In genomic region chr1:218516526-218516925, GRCh38 we compare ENCODE assay signal across 2 cellular contexts.
TF ChIP-seq lines count a peak whose summit lies in the region.

No MANE protein-coding gene starts in this region.

TF ChIP-seq in IMR-90, 13 proteins besides CTCF, POLR2A, EP300 and RAD21:
- TF ChIP-seq MAFK (IDR thresholded peaks at IDR 0.05; ENCODE audit: low read depth, low read length) (no peak), FOS (IDR thresholded peaks at IDR 0.05; ENCODE audit: low read depth, low read length) (no peak), CEBPB (IDR thresholded peaks at IDR 0.05; ENCODE audit: low read depth, low read length) (peak; percentile 70), SMC3 (IDR thresholded peaks at IDR 0.05; ENCODE audit: low read depth, low read length) (no peak), NFE2L2 (IDR thresholded peaks at IDR 0.05; ENCODE audit: low read depth, low read length) (no peak)

TF ChIP-seq in H1, 55 proteins besides CTCF, POLR2A, EP300 and RAD21:
- TF ChIP-seq PHF8 (conservative IDR thresholded peaks at IDR 0.05; ENCODE audit: low read depth, low read length) (no peak), ATF2 (IDR thresholded peaks at IDR 0.05; ENCODE audit: low read length) (no peak), RXRA (IDR thresholded peaks at IDR 0.05; ENCODE audit: insufficient read depth, low read depth, low read length) (no peak), POU5F1 (IDR thresholded peaks at IDR 0.05; ENCODE audit: low read depth, low read length) (no peak), CHD1 (IDR thresholded peaks at IDR 0.05; ENCODE audit: low read depth, low read length) (no peak), CEBPB (IDR thresholded peaks at IDR 0.05; ENCODE audit: low read depth, low read length) (no peak), SIX5 (IDR thresholded peaks at IDR 0.05; ENCODE audit: low read depth, low read length) (no peak), YY1 (IDR thresholded peaks at IDR 0.05; ENCODE audit: low read depth, low read length) (no peak), KDM1A (IDR thresholded peaks at IDR 0.05; ENCODE audit: borderline replicate concordance, low read length) (no peak), HDAC6 (IDR thresholded peaks at IDR 0.05; ENCODE audit: low read depth, low read length) (no peak), SRF (IDR thresholded peaks at IDR 0.05; ENCODE audit: low read depth, low read length) (no peak), JUN (IDR thresholded peaks at IDR 0.05; ENCODE audit: low read depth, low read length) (no peak), TBP (IDR thresholded peaks at IDR 0.05; ENCODE audit: low read depth, low read length) (no peak), CHD2 (IDR thresholded peaks at IDR 0.05; ENCODE audit: low read length) (no peak), CTBP2 (IDR thresholded peaks at IDR 0.05; ENCODE audit: borderline replicate concordance, insufficient read depth, insufficient read length, low read length) (no peak), TAF1 (IDR thresholded peaks at IDR 0.05; ENCODE audit: low read depth, low read length) (no peak), POLR2AphosphoS5 (IDR thresholded peaks at IDR 0.05; ENCODE audit: low read depth, low read length) (no peak)
- TF ChIP-seq, protein P1, sequence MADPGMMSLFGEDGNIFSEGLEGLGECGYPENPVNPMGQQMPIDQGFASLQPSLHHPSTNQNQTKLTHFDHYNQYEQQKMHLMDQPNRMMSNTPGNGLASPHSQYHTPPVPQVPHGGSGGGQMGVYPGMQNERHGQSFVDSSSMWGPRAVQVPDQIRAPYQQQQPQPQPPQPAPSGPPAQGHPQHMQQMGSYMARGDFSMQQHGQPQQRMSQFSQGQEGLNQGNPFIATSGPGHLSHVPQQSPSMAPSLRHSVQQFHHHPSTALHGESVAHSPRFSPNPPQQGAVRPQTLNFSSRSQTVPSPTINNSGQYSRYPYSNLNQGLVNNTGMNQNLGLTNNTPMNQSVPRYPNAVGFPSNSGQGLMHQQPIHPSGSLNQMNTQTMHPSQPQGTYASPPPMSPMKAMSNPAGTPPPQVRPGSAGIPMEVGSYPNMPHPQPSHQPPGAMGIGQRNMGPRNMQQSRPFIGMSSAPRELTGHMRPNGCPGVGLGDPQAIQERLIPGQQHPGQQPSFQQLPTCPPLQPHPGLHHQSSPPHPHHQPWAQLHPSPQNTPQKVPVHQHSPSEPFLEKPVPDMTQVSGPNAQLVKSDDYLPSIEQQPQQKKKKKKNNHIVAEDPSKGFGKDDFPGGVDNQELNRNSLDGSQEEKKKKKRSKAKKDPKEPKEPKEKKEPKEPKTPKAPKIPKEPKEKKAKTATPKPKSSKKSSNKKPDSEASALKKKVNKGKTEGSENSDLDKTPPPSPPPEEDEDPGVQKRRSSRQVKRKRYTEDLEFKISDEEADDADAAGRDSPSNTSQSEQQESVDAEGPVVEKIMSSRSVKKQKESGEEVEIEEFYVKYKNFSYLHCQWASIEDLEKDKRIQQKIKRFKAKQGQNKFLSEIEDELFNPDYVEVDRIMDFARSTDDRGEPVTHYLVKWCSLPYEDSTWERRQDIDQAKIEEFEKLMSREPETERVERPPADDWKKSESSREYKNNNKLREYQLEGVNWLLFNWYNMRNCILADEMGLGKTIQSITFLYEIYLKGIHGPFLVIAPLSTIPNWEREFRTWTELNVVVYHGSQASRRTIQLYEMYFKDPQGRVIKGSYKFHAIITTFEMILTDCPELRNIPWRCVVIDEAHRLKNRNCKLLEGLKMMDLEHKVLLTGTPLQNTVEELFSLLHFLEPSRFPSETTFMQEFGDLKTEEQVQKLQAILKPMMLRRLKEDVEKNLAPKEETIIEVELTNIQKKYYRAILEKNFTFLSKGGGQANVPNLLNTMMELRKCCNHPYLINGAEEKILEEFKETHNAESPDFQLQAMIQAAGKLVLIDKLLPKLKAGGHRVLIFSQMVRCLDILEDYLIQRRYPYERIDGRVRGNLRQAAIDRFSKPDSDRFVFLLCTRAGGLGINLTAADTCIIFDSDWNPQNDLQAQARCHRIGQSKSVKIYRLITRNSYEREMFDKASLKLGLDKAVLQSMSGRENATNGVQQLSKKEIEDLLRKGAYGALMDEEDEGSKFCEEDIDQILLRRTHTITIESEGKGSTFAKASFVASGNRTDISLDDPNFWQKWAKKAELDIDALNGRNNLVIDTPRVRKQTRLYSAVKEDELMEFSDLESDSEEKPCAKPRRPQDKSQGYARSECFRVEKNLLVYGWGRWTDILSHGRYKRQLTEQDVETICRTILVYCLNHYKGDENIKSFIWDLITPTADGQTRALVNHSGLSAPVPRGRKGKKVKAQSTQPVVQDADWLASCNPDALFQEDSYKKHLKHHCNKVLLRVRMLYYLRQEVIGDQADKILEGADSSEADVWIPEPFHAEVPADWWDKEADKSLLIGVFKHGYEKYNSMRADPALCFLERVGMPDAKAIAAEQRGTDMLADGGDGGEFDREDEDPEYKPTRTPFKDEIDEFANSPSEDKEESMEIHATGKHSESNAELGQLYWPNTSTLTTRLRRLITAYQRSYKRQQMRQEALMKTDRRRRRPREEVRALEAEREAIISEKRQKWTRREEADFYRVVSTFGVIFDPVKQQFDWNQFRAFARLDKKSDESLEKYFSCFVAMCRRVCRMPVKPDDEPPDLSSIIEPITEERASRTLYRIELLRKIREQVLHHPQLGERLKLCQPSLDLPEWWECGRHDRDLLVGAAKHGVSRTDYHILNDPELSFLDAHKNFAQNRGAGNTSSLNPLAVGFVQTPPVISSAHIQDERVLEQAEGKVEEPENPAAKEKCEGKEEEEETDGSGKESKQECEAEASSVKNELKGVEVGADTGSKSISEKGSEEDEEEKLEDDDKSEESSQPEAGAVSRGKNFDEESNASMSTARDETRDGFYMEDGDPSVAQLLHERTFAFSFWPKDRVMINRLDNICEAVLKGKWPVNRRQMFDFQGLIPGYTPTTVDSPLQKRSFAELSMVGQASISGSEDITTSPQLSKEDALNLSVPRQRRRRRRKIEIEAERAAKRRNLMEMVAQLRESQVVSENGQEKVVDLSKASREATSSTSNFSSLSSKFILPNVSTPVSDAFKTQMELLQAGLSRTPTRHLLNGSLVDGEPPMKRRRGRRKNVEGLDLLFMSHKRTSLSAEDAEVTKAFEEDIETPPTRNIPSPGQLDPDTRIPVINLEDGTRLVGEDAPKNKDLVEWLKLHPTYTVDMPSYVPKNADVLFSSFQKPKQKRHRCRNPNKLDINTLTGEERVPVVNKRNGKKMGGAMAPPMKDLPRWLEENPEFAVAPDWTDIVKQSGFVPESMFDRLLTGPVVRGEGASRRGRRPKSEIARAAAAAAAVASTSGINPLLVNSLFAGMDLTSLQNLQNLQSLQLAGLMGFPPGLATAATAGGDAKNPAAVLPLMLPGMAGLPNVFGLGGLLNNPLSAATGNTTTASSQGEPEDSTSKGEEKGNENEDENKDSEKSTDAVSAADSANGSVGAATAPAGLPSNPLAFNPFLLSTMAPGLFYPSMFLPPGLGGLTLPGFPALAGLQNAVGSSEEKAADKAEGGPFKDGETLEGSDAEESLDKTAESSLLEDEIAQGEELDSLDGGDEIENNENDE (IDR thresholded peaks at IDR 0.05; ENCODE audit: insufficient replicate concordance, low read length), result no peak
- TF ChIP-seq, protein P2, sequence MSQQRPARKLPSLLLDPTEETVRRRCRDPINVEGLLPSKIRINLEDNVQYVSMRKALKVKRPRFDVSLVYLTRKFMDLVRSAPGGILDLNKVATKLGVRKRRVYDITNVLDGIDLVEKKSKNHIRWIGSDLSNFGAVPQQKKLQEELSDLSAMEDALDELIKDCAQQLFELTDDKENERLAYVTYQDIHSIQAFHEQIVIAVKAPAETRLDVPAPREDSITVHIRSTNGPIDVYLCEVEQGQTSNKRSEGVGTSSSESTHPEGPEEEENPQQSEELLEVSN (IDR thresholded peaks at IDR 0.05), result no peak
